In the genomic region with DNA sequence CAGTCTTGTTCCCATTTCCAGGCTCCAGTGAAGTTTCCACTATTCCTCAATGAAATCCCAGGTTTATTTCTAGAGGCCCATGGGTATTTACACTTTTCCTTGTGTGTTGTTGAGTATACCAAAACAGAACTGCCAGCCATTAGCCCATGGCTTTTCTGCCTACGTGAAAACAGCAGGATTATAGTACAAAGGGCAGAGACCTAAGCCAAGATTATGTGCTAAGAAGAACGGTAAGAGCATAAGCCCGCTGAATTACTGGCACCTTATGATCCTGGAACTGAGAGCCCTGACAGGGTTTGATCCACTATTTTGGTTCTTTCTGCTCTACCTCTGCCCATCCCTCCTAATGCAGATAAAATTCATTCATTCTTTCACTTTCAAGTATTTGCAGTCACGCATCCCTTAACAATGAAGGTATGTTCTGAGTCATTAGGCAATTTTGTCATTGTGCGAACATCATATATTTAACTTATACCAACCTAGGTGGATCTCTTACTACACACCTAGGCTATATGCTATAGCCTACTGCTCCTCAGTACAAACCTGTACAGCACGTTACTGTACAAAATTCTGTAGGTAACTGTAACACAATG, we compare ENCODE assay signal across 23 cellular contexts. TPM values are rescaled to one million over a fixed set of nuclear protein-coding genes. Genes with fewer than 3 reads are reported as not detected.
A peak's percentile ranks its signal among the peaks of the same experiment; 100 is the strongest.
DNase-seq lines count a peak whose midpoint lies in the region; ATAC-seq and TF ChIP-seq lines count a peak whose summit lies in the region.
"Had no signal": no experiment of that assay in that cellular context is flagged by ENCODE, and none has a peak within 500 bp of the region (broad histone marks: within the 10 kb centered on the region; RNA-seq: fewer than 3 reads in every experiment).

No MANE protein-coding gene starts in this region.

- peak overlapping the region; percentile 29; the same call in 1 of the 2 replicates for H4K5ac ChIP-seq in IMR-90 (ENCODE audit: low read depth, low read length)

- CTCF ChIA-PET in IMR-90 (lab: Yijun Ruan, JAX) = no interaction called here

- H2BK15ac ChIP-seq in IMR-90 (ENCODE audit: low read depth, low read length) = no peak overlapping the region

- H3K4me2 ChIP-seq in IMR-90 (ENCODE audit: low read depth, low read length) = no peak overlapping the region

- ATAC-seq in GM19395 (IDR thresholded peaks at IDR 0.05; ENCODE audit: unreplicated experiment) (peak; percentile 56), IMR-90 (ENCODE audit: low read depth) (no peak), esophagus mucosa (peak; percentile 94)
- ATAC-seq: activated naive CD4-positive, alpha-beta T cell treated with anti-CD3 and anti-CD28 coated beads, Interleukin-2, amount 50 U/mL, for 72 hours; effector memory CD8-positive, alpha-beta T cell; HepG2; left lobe of liver; psoas muscle; stimulated activated naive CD8-positive, alpha-beta T cell treated with anti-CD3 and anti-CD28 coated beads, Interleukin-15, amount 100 ng/mL, for 72 hours; T-cell; upper lobe of right lung had no signal

- H3K4me1 ChIP-seq in IMR-90 (ENCODE audit: control insufficient read depth, insufficient read depth, low read length) (peaks cover 4% of the 10 kb centered on the region; the same call in 1 of the 2 replicates), subcutaneous abdominal adipose tissue (ENCODE audit: control insufficient read depth in 5 of 5, insufficient read depth in 5 of 5, low read length in 5 of 5) (peaks cover 0 to 18% (median 6%) of the 10 kb centered on the region in 5 donors), SJCRH30 (0 out of 2 replicates have a peak, but pooled peaks cover 3% of the 10 kb centered on the region)
- H3K4me1 ChIP-seq: upper lobe of right lung had no signal

- POLR2A ChIA-PET in IMR-90 (lab: Charles Lee; ENCODE audit: unreplicated experiment) = no interaction called here

- dilution Hi-C loops in IMR-90 (cut with HindIII; ENCODE audit: low sequenced_read_pairs, unreplicated experiment) = no loop called here

- no peaks in the 10 kb centered on the region for H3K27me3 Mint-ChIP-seq in progenitor cell of endocrine pancreas
- H3K27me3 Mint-ChIP-seq: activated CD4-positive, alpha-beta T cell treated with anti-CD3 and anti-CD28 coated beads, Interleukin-2, amount 10 ng/mL, durations not matched to agents 7 days and 5 days; effector memory CD8-positive, alpha-beta T cell; stimulated activated naive CD8-positive, alpha-beta T cell treated with anti-CD3 and anti-CD28 coated beads, Interleukin-15, amount 100 ng/mL, for 72 hours; T-cell had no signal

- no peak overlapping the region for H4K91ac ChIP-seq in IMR-90 (ENCODE audit: insufficient read depth, low read depth, low read length)

- no peak overlapping the region for H2AK9ac ChIP-seq in IMR-90 (replicated peaks; ENCODE audit: low read depth, low read length, poor library complexity)

- no peak for TF ChIP-seq RAD21 in IMR-90 (IDR thresholded peaks at IDR 0.05; ENCODE audit: low read length)

- no peaks in the 10 kb centered on the region for H3K9me3 ChIP-seq in IMR-90 (ENCODE audit: control insufficient read depth, insufficient read depth, low read length)
- H3K9me3 ChIP-seq in subcutaneous abdominal adipose tissue (ENCODE audit: control insufficient read depth in 5 of 5, low read length in 5 of 5) = no peaks in the 10 kb centered on the region
- no peaks in the 10 kb centered on the region for H3K9me3 ChIP-seq in SJCRH30 (replicated peaks)
- H3K9me3 ChIP-seq: psoas muscle, upper lobe of right lung had no signal

- H3K36me3 ChIP-seq in IMR-90 (ENCODE audit: control insufficient read depth, insufficient read depth, low read length) = no peaks in the 10 kb centered on the region; the same call in 1 of the 2 replicates
- peaks cover 0 to 12% (median 6%) of the 10 kb centered on the region in 5 donors for H3K36me3 ChIP-seq in subcutaneous abdominal adipose tissue (ENCODE audit: control insufficient read depth in 5 of 5, insufficient read depth in 5 of 5, low read length in 5 of 5)
- peaks cover 14% of the 10 kb centered on the region for H3K36me3 ChIP-seq in SJCRH30
- H3K36me3 ChIP-seq: upper lobe of right lung had no signal

- H2BK5ac ChIP-seq in IMR-90 (ENCODE audit: low read depth, low read length, poor library complexity, severe bottlenecking) = no peak overlapping the region

- H3K4me1 Mint-ChIP-seq in progenitor cell of endocrine pancreas (ENCODE audit: low read depth) = peaks cover 8% of the 10 kb centered on the region
- H3K4me1 Mint-ChIP-seq: activated CD4-positive, alpha-beta T cell treated with anti-CD3 and anti-CD28 coated beads, Interleukin-2, amount 10 ng/mL, durations not matched to agents 7 days and 5 days; stimulated activated naive CD8-positive, alpha-beta T cell treated with anti-CD3 and anti-CD28 coated beads, Interleukin-15, amount 100 ng/mL, for 72 hours; T-cell had no signal

- H3K4ac ChIP-seq in IMR-90 (ENCODE audit: low read depth, low read length) = no peak overlapping the region

- H3K56ac ChIP-seq in IMR-90 (ENCODE audit: extremely low read depth, insufficient read depth, low read length) = no peak overlapping the region

- DNase-seq in IMR-90 (no peak), progenitor cell of endocrine pancreas (ENCODE audit: low spot score, unreplicated experiment) (no peak), ACHN (no peak), SJCRH30 (no peak), ureter (ENCODE audit: low spot score) (no peak)
- DNase-seq: activated CD4-positive, alpha-beta T cell treated with anti-CD3 and anti-CD28 coated beads, Interleukin-2, amount 10 ng/mL, durations not matched to agents 7 days and 5 days; COR-L47; effector memory CD8-positive, alpha-beta T cell; EL; head of caudate nucleus; NCI-H1105; psoas muscle; SHP77 treated with DMSO at 0.1 percent for 48 hours; stimulated activated CD4-positive, alpha-beta T cell treated with anti-CD3 and anti-CD28 coated beads, Interleukin-4, amount 100 ng/mL, for 1 hour; stimulated activated naive CD8-positive, alpha-beta T cell treated with anti-CD3 and anti-CD28 coated beads, Interleukin-15, amount 100 ng/mL, for 72 hours; T-cell; upper lobe of right lung had no signal

- H2AFZ ChIP-seq in IMR-90 (replicated peaks; ENCODE audit: low read length, poor library complexity) = no peak overlapping the region

- H3K14ac ChIP-seq in IMR-90 (replicated peaks; ENCODE audit: low read depth, low read length) = no peak overlapping the region

- H2AK5ac ChIP-seq in IMR-90 (ENCODE audit: low read depth, low read length) = no peak overlapping the region

- no peak overlapping the region for H3K23ac ChIP-seq in IMR-90 (ENCODE audit: low read depth, low read length)

- 100% methylated on average over 3 of the region's 6 CpGs; no CpG with 5 or more reads in 1 of the 2 experiments for WGBS in IMR-90 (ENCODE audit: extremely low coverage in 2 of 2, insufficient read length in 1 of 2), 2 experiments

- no peak overlapping the region for H3K27ac Mint-ChIP-seq in progenitor cell of endocrine pancreas
- H3K27ac Mint-ChIP-seq: activated CD4-positive, alpha-beta T cell treated with anti-CD3 and anti-CD28 coated beads, Interleukin-2, amount 10 ng/mL, durations not matched to agents 7 days and 5 days; activated naive CD4-positive, alpha-beta T cell treated with anti-CD3 and anti-CD28 coated beads, Interleukin-2, amount 50 U/mL, for 72 hours; effector memory CD8-positive, alpha-beta T cell; stimulated activated naive CD8-positive, alpha-beta T cell treated with anti-CD3 and anti-CD28 coated beads, Interleukin-15, amount 100 ng/mL, for 72 hours; T-cell had no signal

- H3K4me3 ChIP-seq in IMR-90 (ENCODE audit: insufficient read depth, low read depth, low read length) (no peak overlapping the region), subcutaneous abdominal adipose tissue (ENCODE audit: low read depth in 1 of 5, low read length in 5 of 5) (no peak overlapping the region), SJCRH30 (no peak overlapping the region)
- H3K4me3 ChIP-seq: psoas muscle, upper lobe of right lung had no signal

- peaks cover 11% of the 10 kb centered on the region for H3K36me3 Mint-ChIP-seq in progenitor cell of endocrine pancreas (ENCODE audit: insufficient read depth)
- H3K36me3 Mint-ChIP-seq: activated naive CD4-positive, alpha-beta T cell treated with anti-CD3 and anti-CD28 coated beads, Interleukin-2, amount 50 U/mL, for 72 hours; T-cell had no signal

- no peak overlapping the region for H3K18ac ChIP-seq in IMR-90 (ENCODE audit: low read depth, low read length)

- no peak overlapping the region for H3K9ac ChIP-seq in IMR-90 (ENCODE audit: low read depth, low read length)
- peak overlapping the region in 1 of 5 donors; percentile 2 for H3K9ac ChIP-seq in subcutaneous abdominal adipose tissue (ENCODE audit: low read length in 5 of 5)

- intact Hi-C loops in IMR-90 (cut with micrococcal nuclease) = no loop called here

- no peaks in the 10 kb centered on the region for H4K20me1 ChIP-seq in IMR-90 (ENCODE audit: insufficient read depth, low read length)

- H3K9me3 Mint-ChIP-seq in progenitor cell of endocrine pancreas (ENCODE audit: low read depth) = no peaks in the 10 kb centered on the region
- H3K9me3 Mint-ChIP-seq: activated CD4-positive, alpha-beta T cell treated with anti-CD3 and anti-CD28 coated beads, Interleukin-2, amount 10 ng/mL, durations not matched to agents 7 days and 5 days; activated naive CD4-positive, alpha-beta T cell treated with anti-CD3 and anti-CD28 coated beads, Interleukin-2, amount 50 U/mL, for 72 hours; stimulated activated naive CD8-positive, alpha-beta T cell treated with anti-CD3 and anti-CD28 coated beads, Interleukin-15, amount 100 ng/mL, for 72 hours; T-cell had no signal

- no peak overlapping the region for H2BK20ac ChIP-seq in IMR-90 (ENCODE audit: low read depth, low read length)

- no peak overlapping the region for H4K8ac ChIP-seq in IMR-90 (ENCODE audit: low read depth in 2 of 2, low read length in 2 of 2)

- in situ Hi-C loops in IMR-90 (cut with MboI; ENCODE audit: low sequenced_read_pairs) (no loop called here), ACHN (cut with HindIII; ENCODE audit: low pct_ligation_motif_present, low pct_unique_long_range_greater_than_20kb, low sequenced_read_pairs) (loop anchor here (25.0 kb wide), 2 partner anchors 191 to 559 kb away; no protein-coding TSS in a partner anchor)

- H3K4me3 Mint-ChIP-seq in progenitor cell of endocrine pancreas (ENCODE audit: low read depth) = no peak overlapping the region
- H3K4me3 Mint-ChIP-seq: activated CD4-positive, alpha-beta T cell treated with anti-CD3 and anti-CD28 coated beads, Interleukin-2, amount 10 ng/mL, durations not matched to agents 7 days and 5 days; effector memory CD8-positive, alpha-beta T cell; stimulated activated naive CD8-positive, alpha-beta T cell treated with anti-CD3 and anti-CD28 coated beads, Interleukin-15, amount 100 ng/mL, for 72 hours; T-cell had no signal

- H2BK120ac ChIP-seq in IMR-90 (ENCODE audit: low read depth, low read length) = no peak overlapping the region

- no TSS peak for BruUV-seq in IMR-90 (replicated peaks; lab: Mats Ljungman, UMichigan)

- H3K9me1 ChIP-seq in IMR-90 (ENCODE audit: insufficient read depth, low read length) = peaks cover 8% of the 10 kb centered on the region

- H3K27me3 ChIP-seq in IMR-90 (ENCODE audit: control insufficient read depth, insufficient read depth, low read length) = no peaks in the 10 kb centered on the region
- H3K27me3 ChIP-seq in subcutaneous abdominal adipose tissue (ENCODE audit: control insufficient read depth in 5 of 5, insufficient read depth in 4 of 5, low read length in 5 of 5) = no peaks in the 10 kb centered on the region
- no peaks in the 10 kb centered on the region for H3K27me3 ChIP-seq in SJCRH30
- H3K27me3 ChIP-seq: upper lobe of right lung had no signal

- TF ChIP-seq POLR2A in IMR-90 (IDR thresholded peaks at IDR 0.05; ENCODE audit: low read depth, low read length) = no peak

- TF ChIP-seq CTCF in IMR-90 (conservative IDR thresholded peaks at IDR 0.05; ENCODE audit: low read depth, low read length) = no peak
- TF ChIP-seq CTCF in progenitor cell of endocrine pancreas (IDR thresholded peaks at IDR 0.05; ENCODE audit: unreplicated experiment) = no peak

- H3K27ac ChIP-seq in IMR-90 (ENCODE audit: insufficient read depth, low read length) = no peak overlapping the region
- H3K27ac ChIP-seq in subcutaneous abdominal adipose tissue (ENCODE audit: low read depth, low read length) = peak overlapping the region; percentile 58
- H3K27ac ChIP-seq in SJCRH30 = no peak overlapping the region
- H3K27ac ChIP-seq: psoas muscle, upper lobe of right lung had no signal

- H3K79me1 ChIP-seq in IMR-90 (ENCODE audit: low read depth in 1 of 2, low read length in 2 of 2) = peaks cover 13 to 24% of the 10 kb centered on the region in 2 experiments; a peak in 3 of 4 replicates

RNA-seq across cellular contexts. Expression of a gene that starts 16.0 kb away (rescaled TPM):
- total RNA-seq in IMR-90 (2012; rRNA removed) = 97.1 and 116 TPM in 2 replicates
- polyA plus RNA-seq in IMR-90 (2012; rRNA removed) = 19.3 and 21.2 TPM in 2 replicates
- polyA plus RNA-seq in IMR-90 (2012; cell fraction: cytosol; rRNA removed) = 9.7 and 16.1 TPM in 2 replicates
- polyA plus RNA-seq in IMR-90 (2012; cell fraction: nucleus; rRNA removed; ENCODE audit: low replicate concordance) = 8.7 and 33.3 TPM in 2 replicates
- 9.5 TPM for total RNA-seq in esophagus mucosa
- total RNA-seq in progenitor cell of endocrine pancreas = 136 and 137 TPM in 2 replicates
- 37.0 and 39.3 TPM in 2 replicates for total RNA-seq in SJCRH30 (2014; rRNA removed; shearing (Covaris generic))
- total RNA-seq in ureter = 111 TPM
- total RNA-seq: activated CD4-positive, alpha-beta T cell treated with anti-CD3 and anti-CD28 coated beads, Interleukin-2, amount 10 ng/mL, durations not matched to agents 7 days and 5 days; activated naive CD4-positive, alpha-beta T cell treated with anti-CD3 and anti-CD28 coated beads, Interleukin-2, amount 50 U/mL, for 72 hours had no signal
